In genomic region chr6:2763876-2764540, GRCh38 we compare ENCODE assay signal across 8 cellular contexts. TPM values are rescaled to one million over a fixed set of nuclear protein-coding genes. Genes with fewer than 3 reads are reported as not detected.
A peak's percentile ranks its signal among the peaks of the same experiment; 100 is the strongest.
DNase-seq lines count a peak whose midpoint lies in the region; ATAC-seq and TF ChIP-seq lines count a peak whose summit lies in the region.

No MANE protein-coding gene starts in this region.

- no peak for DNase-seq in activated T-cell treated with anti-CD3 and anti-CD28 coated beads, Interleukin-2, amount 50 U/mL, for 72 hours
- no peak for DNase-seq in activated T-cell treated with anti-CD3 and anti-CD28 coated beads, Interleukin-2, amount 50 U/mL, for 48 hours
- DNase-seq in adipocyte (ENCODE audit: low read depth), result no peak
- DNase-seq in type B pancreatic cell (ENCODE audit: extremely low spot score, unreplicated experiment), result no peak
- no peak for DNase-seq in putamen (ENCODE audit: low spot score)
- no peak for DNase-seq in DMS 273 treated with DMSO at 0.1 percent for 48 hours (lab: John Stamatoyannopoulos, UW)

- H3K4me1 Mint-ChIP-seq in activated T-cell treated with anti-CD3 and anti-CD28 coated beads, Interleukin-2, amount 50 U/mL, for 72 hours (ENCODE audit: low read depth), result peaks cover 40% of the 10 kb centered on the region
- peaks cover 30% of the 10 kb centered on the region for H3K4me1 Mint-ChIP-seq in type B pancreatic cell (ENCODE audit: unreplicated experiment)

- TF ChIP-seq CTCF in type B pancreatic cell (conservative IDR thresholded peaks at IDR 0.05), result no peak

- no peaks in the 10 kb centered on the region for H3K36me3 ChIP-seq in adipocyte (ENCODE audit: control insufficient read depth, insufficient read depth, low read length, severe bottlenecking)

- H3K4me1 ChIP-seq in adipocyte (ENCODE audit: control insufficient read depth, insufficient read depth, low read length), result peaks cover 26% of the 10 kb centered on the region

- no peaks in the 10 kb centered on the region for H3K9me3 Mint-ChIP-seq in activated T-cell treated with anti-CD3 and anti-CD28 coated beads, Interleukin-2, amount 50 U/mL, for 72 hours
- no peaks in the 10 kb centered on the region for H3K9me3 Mint-ChIP-seq in type B pancreatic cell

- H3K4me3 Mint-ChIP-seq in activated T-cell treated with anti-CD3 and anti-CD28 coated beads, Interleukin-2, amount 50 U/mL, for 72 hours, result peak overlapping the region; percentile 93 to 96
- H3K4me3 Mint-ChIP-seq in type B pancreatic cell, result peak overlapping the region; percentile 91

- peak overlapping the region; percentile 95 for H3K4me3 ChIP-seq in adipocyte (ENCODE audit: low read length)

- peak overlapping the region; percentile 94 for H3K9ac ChIP-seq in adipocyte (ENCODE audit: low read length)

- H3K27ac Mint-ChIP-seq in activated T-cell treated with anti-CD3 and anti-CD28 coated beads, Interleukin-2, amount 50 U/mL, for 72 hours, result peak overlapping the region; percentile 96
- peak overlapping the region; percentile 95 for H3K27ac Mint-ChIP-seq in type B pancreatic cell

- H3K27me3 ChIP-seq in adipocyte (replicated peaks; ENCODE audit: control insufficient read depth, insufficient read depth, low read length) (no peaks in the 10 kb centered on the region), layer of hippocampus (ENCODE audit: control insufficient read depth, insufficient read depth, low read length) (no peaks in the 10 kb centered on the region)

- peak overlapping the region; percentile 90 for H3K27ac ChIP-seq in layer of hippocampus (ENCODE audit: low read depth, low read length)

- no peaks in the 10 kb centered on the region for H3K9me3 ChIP-seq in adipocyte (ENCODE audit: control insufficient read depth, low read length)

- peaks cover 0 to 4% of the 10 kb centered on the region in 2 donors for H3K36me3 Mint-ChIP-seq in activated T-cell treated with anti-CD3 and anti-CD28 coated beads, Interleukin-2, amount 50 U/mL, for 72 hours (ENCODE audit: insufficient read depth in 2 of 2)
- peaks cover 4% of the 10 kb centered on the region for H3K36me3 Mint-ChIP-seq in type B pancreatic cell

- ATAC-seq in activated T-cell treated with anti-CD3 and anti-CD28 coated beads, Interleukin-2, amount 50 U/mL, for 72 hours (replicated peaks in 1 of 2), result no peak
- no peak for ATAC-seq in GM18520 (IDR thresholded peaks at IDR 0.05; ENCODE audit: unreplicated experiment)

- H3K27me3 Mint-ChIP-seq in activated T-cell treated with anti-CD3 and anti-CD28 coated beads, Interleukin-2, amount 50 U/mL, for 72 hours (ENCODE audit: low read depth), result no peaks in the 10 kb centered on the region
- no peaks in the 10 kb centered on the region for H3K27me3 Mint-ChIP-seq in type B pancreatic cell

RNA-seq across cellular contexts. Expression of gene WRNIP1, which starts 1.2 kb away (rescaled TPM):
- total RNA-seq in activated T-cell treated with anti-CD3 and anti-CD28 coated beads, Interleukin-2, amount 50 U/mL, for 72 hours, result 10 to 100 TPM; 40.9 to 47.1 TPM
- 37.6 and 41.2 TPM in 2 replicates for total RNA-seq in type B pancreatic cell (ENCODE audit: low replicate concordance)

RNA-seq across cellular contexts. Expression of gene MYLK4, which starts 13.3 kb away (rescaled TPM):
- under 1 TPM; 0.37 to 0.72 TPM for total RNA-seq in activated T-cell treated with anti-CD3 and anti-CD28 coated beads, Interleukin-2, amount 50 U/mL, for 72 hours
- 0.29 and 0.65 TPM in 2 replicates for total RNA-seq in type B pancreatic cell (ENCODE audit: low replicate concordance)
